22 cellular contexts compared by ENCODE assay signal in the genomic region with DNA sequence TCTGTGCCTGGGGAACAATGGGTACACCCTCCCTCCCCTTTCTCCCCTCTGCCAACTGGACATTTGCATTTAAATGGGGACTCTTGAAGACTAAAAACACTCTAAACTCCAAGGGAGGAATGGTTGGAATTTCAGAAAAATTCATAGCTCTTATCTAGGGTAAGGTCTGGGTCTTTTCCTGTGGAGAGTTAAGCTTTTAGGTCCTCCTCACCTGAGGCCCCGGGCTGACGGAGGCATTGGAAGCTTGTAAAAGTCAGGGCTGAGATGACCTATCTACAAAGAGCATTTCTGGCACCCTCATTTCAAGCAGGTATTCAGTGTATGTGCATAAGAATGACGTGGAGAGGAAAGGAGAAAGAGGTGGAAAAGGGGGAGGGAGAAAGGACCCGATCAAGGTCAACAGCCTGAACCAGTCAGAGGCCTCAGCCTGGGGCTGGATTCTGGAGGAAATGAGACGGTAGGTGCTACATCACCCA.
DNase-seq lines count a peak whose midpoint lies in the region; ATAC-seq, FAIRE-seq and TF ChIP-seq lines count a peak whose summit lies in the region.
"Had no signal": no experiment of that assay in that cellular context is flagged by ENCODE, and none has a peak within 500 bp of the region (broad histone marks: within the 10 kb centered on the region; RNA-seq: fewer than 3 reads in every experiment).

No MANE protein-coding gene starts in this region.

- no peaks in the 10 kb centered on the region for H3K4me1 ChIP-seq in right cardiac atrium (ENCODE audit: control insufficient read depth, insufficient read depth, low read length)
- peaks cover 0 to 7% of the 10 kb centered on the region in 2 donors for H3K4me1 ChIP-seq in thyroid gland
- H3K4me1 ChIP-seq: tibial artery had no signal

- H3K9me3 Mint-ChIP-seq in immature natural killer cell: no peaks in the 10 kb centered on the region
- H3K9me3 Mint-ChIP-seq: activated naive CD4-positive, alpha-beta T cell treated with anti-CD3 and anti-CD28 coated beads for 36 hours; IgD-negative memory B cell had no signal

- no peak overlapping the region for H3K4me3 Mint-ChIP-seq in immature natural killer cell
- H3K4me3 Mint-ChIP-seq: activated CD4-positive, alpha-beta T cell treated with anti-CD3 and anti-CD28 coated beads for 36 hours; activated naive CD4-positive, alpha-beta T cell treated with anti-CD3 and anti-CD28 coated beads for 36 hours; IgD-negative memory B cell had no signal

- H3K27me3 ChIP-seq in right cardiac atrium (ENCODE audit: control insufficient read depth, insufficient read depth) (no peaks in the 10 kb centered on the region), bronchial epithelial cell (ENCODE audit: control insufficient read depth, insufficient read depth, low read length) (no peaks in the 10 kb centered on the region), thyroid gland (no peaks in the 10 kb centered on the region)
- H3K27me3 ChIP-seq: brain microvascular endothelial cell, tibial artery had no signal

- peaks cover 0 to 7% (median 4%) of the 10 kb centered on the region in 3 donors for H3K36me3 Mint-ChIP-seq in immature natural killer cell

- TF ChIP-seq CTCF in bronchial epithelial cell (IDR thresholded peaks at IDR 0.05; ENCODE audit: insufficient read depth, low read length, severe bottlenecking): no peak
- TF ChIP-seq CTCF in thyroid gland (IDR thresholded peaks at IDR 0.05): no peak

- ATAC-seq in Right ventricle myocardium inferior (peak; percentile 27), right cardiac atrium (no peak), HG02759 (IDR thresholded peaks at IDR 0.05; ENCODE audit: unreplicated experiment) (no peak)
- ATAC-seq: activated CD4-positive, alpha-beta T cell treated with anti-CD3 and anti-CD28 coated beads for 36 hours had no signal

- TF ChIP-seq POLR2A in thyroid gland (IDR thresholded peaks at IDR 0.05): no peak

- H3K27ac Mint-ChIP-seq in immature natural killer cell: peak overlapping the region in 4 of 6 donors; percentile 17 to 63 (median 44)
- H3K27ac Mint-ChIP-seq: activated CD4-positive, alpha-beta T cell treated with anti-CD3 and anti-CD28 coated beads for 36 hours; activated naive CD4-positive, alpha-beta T cell treated with anti-CD3 and anti-CD28 coated beads for 36 hours had no signal

- peaks cover 0 to 7% (median 2%) of the 10 kb centered on the region in 3 donors for H3K27me3 Mint-ChIP-seq in immature natural killer cell (ENCODE audit: low read depth in 3 of 3)
- H3K27me3 Mint-ChIP-seq: activated CD4-positive, alpha-beta T cell treated with anti-CD3 and anti-CD28 coated beads for 36 hours; IgD-negative memory B cell had no signal

- DNase-seq in Right ventricle myocardium inferior (ENCODE audit: missing footprints) (no peak), right cardiac atrium (no peak), bronchial epithelial cell (ENCODE audit: low read depth) (peak; percentile 71), immature natural killer cell (no peak), thyroid gland (no peak), NCI-H146 (lab: John Stamatoyannopoulos, UW) (no peak)
- no peak for DNase-seq in activated CD8-positive, alpha-beta memory T cell treated with anti-CD3 and anti-CD28 coated beads for 24 hours
- DNase-seq: activated CD4-positive, alpha-beta T cell treated with anti-CD3 and anti-CD28 coated beads for 36 hours; activated naive CD4-positive, alpha-beta T cell treated with anti-CD3 and anti-CD28 coated beads for 36 hours; brain microvascular endothelial cell; DMS79 treated with DMSO at 0.1 percent for 48 hours; effector CD4-positive, alpha-beta T cell; HCEC 1CT; midbrain; nucleus accumbens; RPMI8226; stimulated activated CD4-positive, alpha-beta T cell treated with anti-CD3 and anti-CD28 coated beads, Interleukin-4, amount 100 ng/mL, for 24 hours; T-helper 2 cell; tibial artery had no signal

- no peak for FAIRE-seq in bronchial epithelial cell (lab: Jason Lieb, UNC)
- FAIRE-seq: A204.1 had no signal

- peaks cover 74 to 86% of the 10 kb centered on the region in 2 donors for H3K4me1 Mint-ChIP-seq in immature natural killer cell
- H3K4me1 Mint-ChIP-seq: activated CD4-positive, alpha-beta T cell treated with anti-CD3 and anti-CD28 coated beads for 36 hours had no signal

- WGBS in right cardiac atrium: 52% methylated on average over 5 of the region's 5 CpGs
- WGBS in thyroid gland, 2 donors: 25% methylated on average over 5 of the region's 5 CpGs

- intact Hi-C loops in Right ventricle myocardium inferior (cut with DNase I): no loop called here
- intact Hi-C loops in right cardiac atrium (cut with DNase I): no loop called here
- intact Hi-C loops in thyroid gland (cut with DNase I): no loop called here

- H3K36me3 ChIP-seq in bronchial epithelial cell (ENCODE audit: control insufficient read depth, insufficient read depth, low read length) (no peaks in the 10 kb centered on the region), thyroid gland (no peaks in the 10 kb centered on the region)
- H3K36me3 ChIP-seq: brain microvascular endothelial cell, tibial artery had no signal

- H3K27ac ChIP-seq in right cardiac atrium (ENCODE audit: low read length): no peak overlapping the region
- peak overlapping the region in 2 of 3 donors; percentile 22 to 26 for H3K27ac ChIP-seq in thyroid gland
- H3K27ac ChIP-seq: brain microvascular endothelial cell, tibial artery had no signal

- H3K4me3 ChIP-seq in right cardiac atrium (ENCODE audit: low read length) (no peak overlapping the region), bronchial epithelial cell (ENCODE audit: low read depth, low read length) (no peak overlapping the region), thyroid gland (replicated peaks in 1 of 3) (no peak overlapping the region)
- H3K4me3 ChIP-seq: tibial artery had no signal

- H3K9me3 ChIP-seq in right cardiac atrium (ENCODE audit: control insufficient read depth, low read length): no peaks in the 10 kb centered on the region
- no peaks in the 10 kb centered on the region for H3K9me3 ChIP-seq in thyroid gland
- H3K9me3 ChIP-seq: tibial artery had no signal
